9 cellular contexts compared by ENCODE assay signal in genomic region chr19:782195-783043, GRCh38. TPM values are rescaled to one million over a fixed set of nuclear protein-coding genes. Genes with fewer than 3 reads are reported as not detected.
DNase-seq lines count a peak whose midpoint lies in the region; ATAC-seq, FAIRE-seq and TF ChIP-seq lines count a peak whose summit lies in the region.
"Had no signal": no experiment of that assay in that cellular context is flagged by ENCODE, and none has a peak within 500 bp of the region (broad histone marks: within the 10 kb centered on the region; RNA-seq: fewer than 3 reads in every experiment).

No MANE protein-coding gene starts in this region.

- TF ChIP-seq CTCF in liver (IDR thresholded peaks at IDR 0.05; ENCODE audit: low read depth, low read length, missing input control): no peak

- intact Hi-C loops in posterior vena cava (cut with DNase I): no loop called here

- peaks cover 0 to 4% (median 0%) of the 10 kb centered on the region in 4 donors for H3K4me1 ChIP-seq in liver (ENCODE audit: control insufficient read depth in 4 of 4, insufficient read depth in 4 of 4, low read length in 3 of 4)

- FAIRE-seq in urothelium cell line (lab: Jason Lieb, UNC): no peak

- peak overlapping the region in 1 of 2 donors; percentile 3 for H3K27ac ChIP-seq in liver (ENCODE audit: low read depth in 1 of 2, low read length in 2 of 2)

- no peaks in the 10 kb centered on the region for H3K36me3 ChIP-seq in liver (ENCODE audit: control insufficient read depth in 4 of 4, insufficient read depth in 3 of 4, low read depth in 1 of 4, low read length in 3 of 4)

- H3K4me3 ChIP-seq in liver (ENCODE audit: low read depth in 1 of 3, low read length in 3 of 3): peak overlapping the region in 1 of 3 donors; percentile 12

- ATAC-seq in HG02981 (IDR thresholded peaks at IDR 0.05; ENCODE audit: unreplicated experiment): no peak
- ATAC-seq in GM21367 (IDR thresholded peaks at IDR 0.05; ENCODE audit: unreplicated experiment): no peak

- peaks cover 0 to 3% (median 0%) of the 10 kb centered on the region in 4 donors for H3K27me3 ChIP-seq in liver (ENCODE audit: control insufficient read depth in 4 of 4, insufficient read depth in 4 of 4, low read length in 3 of 4)

- no peaks in the 10 kb centered on the region for H3K9me3 ChIP-seq in liver (ENCODE audit: control insufficient read depth in 4 of 4, low read length in 3 of 4)

- TF ChIP-seq RAD21 in liver (IDR thresholded peaks at IDR 0.05): no peak

- no peak overlapping the region for H3K9ac ChIP-seq in liver (ENCODE audit: low read depth in 1 of 2, low read length in 2 of 2)

- DNase-seq in LHCN-M2 (ENCODE audit: low read depth): peak; percentile 76
- peak; percentile 73 for DNase-seq in ecto neural progenitor cell (ENCODE audit: low spot score)
- peak; percentile 65 for DNase-seq in urothelium cell line (ENCODE audit: low spot score)
- no peak for DNase-seq in posterior vena cava (ENCODE audit: low spot score)
- no peak for DNase-seq in HUDEP-2 (lab: John Stamatoyannopoulos, UW; ENCODE audit: unreplicated experiment in 76 of 76)

- 27% methylated on average over 37 of the region's 37 CpGs for WGBS in liver

TF ChIP-seq in liver, 16 proteins besides CTCF, POLR2A, EP300 and RAD21:
- no peak for TF ChIP-seq EGR1 (IDR thresholded peaks at IDR 0.05; ENCODE audit: low read depth in 2 of 2)
- TF ChIP-seq SP1 (IDR thresholded peaks at IDR 0.05): peak; percentile 25
- TF ChIP-seq HNF4A (conservative IDR thresholded peaks at IDR 0.05): no peak
- TF ChIP-seq FOXA2 (IDR thresholded peaks at IDR 0.05): peak; percentile 5
- TF ChIP-seq FOXA1 (IDR thresholded peaks at IDR 0.05): no peak
- TF ChIP-seq REST (IDR thresholded peaks at IDR 0.05): no peak
- TF ChIP-seq, protein P1, sequence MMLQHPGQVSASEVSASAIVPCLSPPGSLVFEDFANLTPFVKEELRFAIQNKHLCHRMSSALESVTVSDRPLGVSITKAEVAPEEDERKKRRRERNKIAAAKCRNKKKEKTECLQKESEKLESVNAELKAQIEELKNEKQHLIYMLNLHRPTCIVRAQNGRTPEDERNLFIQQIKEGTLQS (IDR thresholded peaks at IDR 0.05): no peak
- no peak for TF ChIP-seq RXRA (IDR thresholded peaks at IDR 0.05)
- no peak for TF ChIP-seq HNF4G (IDR thresholded peaks at IDR 0.05)
- peak; percentile 18 for TF ChIP-seq NR2F2 (IDR thresholded peaks at IDR 0.05)
- no peak for TF ChIP-seq GABPA (IDR thresholded peaks at IDR 0.05 in 1 of 2, conservative IDR thresholded peaks at IDR 0.05 in 1 of 2)

RNA-seq across cellular contexts. Expression of gene PTBP1, which starts 14.8 kb away (rescaled TPM):
- 425 and 475 TPM in 2 replicates for total RNA-seq in LHCN-M2 (2014; rRNA removed)
- polyA plus RNA-seq in LHCN-M2 (2012): 609 TPM
- 100 to 1,000 TPM in 1 of 2 donors, 10 to 100 TPM in 1; 98.1 to 147 TPM for total RNA-seq in liver
- 10 to 100 TPM; 72.9 to 76.5 TPM for polyA plus RNA-seq in liver
- 100 to 1,000 TPM; 151 to 168 TPM for total RNA-seq in posterior vena cava

RNA-seq across cellular contexts. Expression of gene MISP, which starts 31.5 kb away (rescaled TPM):
- total RNA-seq in LHCN-M2 (2014; rRNA removed) (0.46 and 0.58 TPM in 2 replicates), liver (under 1 TPM in 1 of 2 donors, not detected in 1; 0.08 TPM), posterior vena cava (under 1 TPM in 1 of 2 donors, not detected in 1; 0.14 TPM)
- 1.1 TPM for polyA plus RNA-seq in LHCN-M2 (2012)
- under 1 TPM in 1 of 2 donors, not detected in 1; 0.05 TPM for polyA plus RNA-seq in liver
- polyA plus RNA-seq: IgD-negative memory B cell had no signal

RNA-seq across cellular contexts. Expression of gene PLPPR3, which starts 39.3 kb away (rescaled TPM):
- total RNA-seq in LHCN-M2 (2014; rRNA removed) (0.06 TPM in 1 of 2 replicates, not detected in the other), liver (1 to 10 TPM in 1 of 2 donors, not detected in 1; 3.1 TPM), posterior vena cava (not detected)
- 0.27 TPM for polyA plus RNA-seq in LHCN-M2 (2012)
- not detected for polyA plus RNA-seq in liver
- polyA plus RNA-seq: IgD-negative memory B cell had no signal

RNA-seq across cellular contexts. Expression of gene AZU1, which starts 45.2 kb away (rescaled TPM):
- total RNA-seq in LHCN-M2 (2014; rRNA removed): not detected in 2 replicates
- not detected for polyA plus RNA-seq in LHCN-M2 (2012)
- total RNA-seq in liver: 10 to 100 TPM in 1 of 2 donors, under 1 TPM in 1; 0.08 to 20.2 TPM
- polyA plus RNA-seq in liver: 1 to 10 TPM in 1 of 2 donors, under 1 TPM in 1; 0.24 to 1.8 TPM
- under 1 TPM in 1 of 2 donors, not detected in 1; 0.29 TPM for total RNA-seq in posterior vena cava
- polyA plus RNA-seq: IgD-negative memory B cell had no signal

RNA-seq across cellular contexts. Expression of gene PRTN3, which starts 58.4 kb away (rescaled TPM):
- total RNA-seq in LHCN-M2 (2014; rRNA removed) (not detected in 2 replicates), liver (100 to 1,000 TPM in 1 of 2 donors, under 1 TPM in 1; 0.17 to 225 TPM), posterior vena cava (under 1 TPM in 1 of 2 donors, not detected in 1; 0.38 TPM)
- polyA plus RNA-seq in LHCN-M2 (2012): not detected
- polyA plus RNA-seq in liver: 1 to 10 TPM in 1 of 2 donors, under 1 TPM in 1; 0.67 to 2.7 TPM
- polyA plus RNA-seq: IgD-negative memory B cell had no signal

Comparison
In these comparisons a context has a peak if more than half of its experiments do, and no peak if none do; other contexts are left out.
1. DNase-seq: peak in LHCN-M2 (single experiment), ecto neural progenitor cell (single experiment) and urothelium cell line (single experiment); none in posterior vena cava (single experiment) and HUDEP-2 (0 of 76).